ENCODE assay signal across 9 cellular contexts in genomic region chr1:218165687-218166088, GRCh38.
DNase-seq lines count a peak whose midpoint lies in the region; ATAC-seq, FAIRE-seq and TF ChIP-seq lines count a peak whose summit lies in the region.
"Had no signal": no experiment of that assay in that cellular context is flagged by ENCODE, and none has a peak within 500 bp of the region (broad histone marks: within the 10 kb centered on the region; RNA-seq: fewer than 3 reads in every experiment).

No MANE protein-coding gene starts in this region.

- H3K9me3 ChIP-seq in AG04450 (ENCODE audit: control insufficient read depth, insufficient read depth, low read length) (no peaks in the 10 kb centered on the region; the same call in 1 of the 2 replicates), GM12878 (replicated peaks; ENCODE audit: control insufficient read depth, insufficient read depth, low read length) (no peaks in the 10 kb centered on the region), mucosa of stomach (ENCODE audit: control insufficient read depth, low read length) (no peaks in the 10 kb centered on the region)

- CTCF ChIA-PET in AG04450 (lab: Charles Lee): no interaction called here
- CTCF ChIA-PET in GM12878 (lab: Yijun Ruan, JAX): no interaction called here

- no peak overlapping the region for H2AFZ ChIP-seq in GM12878 (ENCODE audit: control insufficient read depth, low read depth, low read length)

- no peaks in the 10 kb centered on the region for H3K79me2 ChIP-seq in GM12878 (ENCODE audit: control insufficient read depth, insufficient read depth, low read length)

- TF ChIP-seq RAD21 in GM12878 (IDR thresholded peaks at IDR 0.05; ENCODE audit: insufficient read depth, low read depth, low read length): no peak

- peaks cover 24% of the 10 kb centered on the region for H3K27me3 Mint-ChIP-seq in HFFc6 (ENCODE audit: insufficient read depth)

- H3K27me3 ChIP-seq in AG04450 (ENCODE audit: control insufficient read depth, insufficient read depth, low read length): peaks cover 47% of the 10 kb centered on the region
- peaks cover 9 to 18% of the 10 kb centered on the region in 2 experiments for H3K27me3 ChIP-seq in GM12878 (replicated peaks in 1 of 2; ENCODE audit: control insufficient read depth in 2 of 2, insufficient read depth in 2 of 2, low read length in 1 of 2)
- H3K27me3 ChIP-seq in mucosa of stomach (ENCODE audit: control insufficient read depth, insufficient read depth, low read length): peaks cover 46% of the 10 kb centered on the region

- intact Hi-C loops in GM12878 (cut with micrococcal nuclease; ENCODE audit: unreplicated experiment): no loop called here

- TF ChIP-seq CTCF in AG04450 (IDR thresholded peaks at IDR 0.05; ENCODE audit: low read depth, low read length) (no peak), HFFc6 (IDR thresholded peaks at IDR 0.05) (no peak), GM12878 (IDR thresholded peaks at IDR 0.05 in 2 of 3, conservative IDR thresholded peaks at IDR 0.05 in 1 of 3; ENCODE audit: control insufficient read depth in 2 of 3, extremely low read depth in 1 of 3, insufficient read depth in 1 of 3, low read depth in 3 of 3, low read length in 3 of 3) (no peak)

- no peaks in the 10 kb centered on the region for H3K36me3 ChIP-seq in GM12878 (ENCODE audit: control insufficient read depth in 2 of 2, insufficient read depth in 2 of 2, low read length in 1 of 2)
- no peaks in the 10 kb centered on the region for H3K36me3 ChIP-seq in mucosa of stomach (ENCODE audit: control insufficient read depth, insufficient read depth, low read length)

- FAIRE-seq in GM12878 (lab: Jason Lieb, UNC): no peak

- H3K4me1 ChIP-seq in GM12878 (ENCODE audit: control insufficient read depth, insufficient read depth, low read length) (no peaks in the 10 kb centered on the region), mucosa of stomach (ENCODE audit: control insufficient read depth, insufficient read depth, low read length) (peaks cover 18% of the 10 kb centered on the region)

- DNase-seq in AG04450 (ENCODE audit: low read depth, low spot score) (no peak), HFFc6 (no peak), GM12878 (ENCODE audit: low read depth, low spot score) (no peak), NCI-H226 (no peak), NK-92 (lab: John Stamatoyannopoulos, UW; ENCODE audit: unreplicated experiment) (no peak), iPS-NIHi11 (ENCODE audit: low spot score) (no peak)
- DNase-seq: foreskin keratinocyte had no signal

- peak overlapping the region; percentile 51 for H3K4me3 ChIP-seq in AG04450 (ENCODE audit: low read depth, low read length)
- no peak overlapping the region for H3K4me3 ChIP-seq in GM12878
- peak overlapping the region; percentile 31 for H3K4me3 ChIP-seq in mucosa of stomach (ENCODE audit: low read length)

- no peak overlapping the region for H3K27ac Mint-ChIP-seq in HFFc6

- H3K9me3 Mint-ChIP-seq in HFFc6: no peaks in the 10 kb centered on the region

- H3K27ac ChIP-seq in AG04450 (ENCODE audit: low read depth, low read length) (no peak overlapping the region), GM12878 (ENCODE audit: control insufficient read depth, insufficient read depth) (no peak overlapping the region)
- H3K27ac ChIP-seq: foreskin keratinocyte had no signal

- POLR2A ChIA-PET in AG04450 (lab: Yijun Ruan, JAX): no interaction called here
- POLR2A ChIA-PET in GM12878 (lab: Charles Lee): no interaction called here

- H3K4me1 Mint-ChIP-seq in HFFc6 (ENCODE audit: low read depth): peaks cover 11% of the 10 kb centered on the region

- SMC1A ChIA-PET in GM12878 (lab: Charles Lee; ENCODE audit: uncharacterized antibody, unreplicated experiment): no interaction called here

- no peaks in the 10 kb centered on the region for H4K20me1 ChIP-seq in GM12878 (ENCODE audit: control insufficient read depth, insufficient read depth)

- ATAC-seq in GM12878 (no peak), HG03520 (IDR thresholded peaks at IDR 0.05; ENCODE audit: unreplicated experiment) (no peak)

- WGBS in GM12878 (ENCODE audit: insufficient coverage, insufficient replicate concordance, low lambda C conversion rate, missing lambda C conversion rate): 0% methylated on average over 11 of the region's 11 CpGs

- TF ChIP-seq POLR2A in GM12878 (IDR thresholded peaks at IDR 0.05; ENCODE audit: low read depth, low read length): no peak

- RAD21 ChIA-PET in GM12878 (lab: Charles Lee; ENCODE audit: unreplicated experiment): no interaction called here

- H3K36me3 Mint-ChIP-seq in HFFc6 (ENCODE audit: low read depth): no peaks in the 10 kb centered on the region

- no peak for TF ChIP-seq EP300 in GM12878 (IDR thresholded peaks at IDR 0.05; ENCODE audit: borderline replicate concordance in 1 of 2, control insufficient read depth in 1 of 2, low read depth in 2 of 2, low read length in 2 of 2)

- H3K4me2 ChIP-seq in GM12878 (ENCODE audit: control insufficient read depth, insufficient read depth): peak overlapping the region; percentile 59; the same call in 1 of the 2 replicates

- H3K9ac ChIP-seq in GM12878 (ENCODE audit: control insufficient read depth, insufficient read depth, low read length): no peak overlapping the region
- H3K9ac ChIP-seq in mucosa of stomach (ENCODE audit: low read length): peak overlapping the region; percentile 22

- in situ Hi-C loops in GM12878 (cut with MboI): no loop called here

- no TSS peak for BruUV-seq in GM12878 (replicated peaks; lab: Mats Ljungman, UMichigan)

- H3K4me3 Mint-ChIP-seq in HFFc6: peak overlapping the region; percentile 72

TF ChIP-seq in GM12878, 131 proteins besides CTCF, POLR2A, EP300 and RAD21:
- 0 out of 2 replicates have a peak, but pooled peaks have one; percentile 94 for TF ChIP-seq EZH2 (IDR thresholded peaks at IDR 0.05; ENCODE audit: borderline replicate concordance, control insufficient read depth, low read depth, low read length)
- TF ChIP-seq TARDBP (IDR thresholded peaks at IDR 0.05; ENCODE audit: borderline replicate concordance): no peak
